ENCODE assay signal across 13 cellular contexts in genomic region chr6:36349240-36349639, GRCh38. TPM values are rescaled to one million over a fixed set of nuclear protein-coding genes. Genes with fewer than 3 reads are reported as not detected.
DNase-seq lines count a peak whose midpoint lies in the region; ATAC-seq and TF ChIP-seq lines count a peak whose summit lies in the region.
"Had no signal": no experiment of that assay in that cellular context is flagged by ENCODE, and none has a peak within 500 bp of the region (broad histone marks: within the 10 kb centered on the region; RNA-seq: fewer than 3 reads in every experiment).

No MANE protein-coding gene starts in this region.

- H3K9me3 Mint-ChIP-seq in endothelial cell (ENCODE audit: unreplicated experiment), result no peaks in the 10 kb centered on the region
- H3K9me3 Mint-ChIP-seq: activated naive CD8-positive, alpha-beta T cell treated with anti-CD3 and anti-CD28 coated beads for 36 hours; GM23338 had no signal

- in situ Hi-C loops in gastrocnemius medialis (cut with MboI; ENCODE audit: low sequenced_read_pairs in 4 of 4), result no loop called here

- no peak overlapping the region for H3K4me3 ChIP-seq in Jurkat, Clone E6-1 (ENCODE audit: low read length)
- H3K4me3 ChIP-seq in gastrocnemius medialis, result no peak overlapping the region
- no peak overlapping the region for H3K4me3 ChIP-seq in vagina
- H3K4me3 ChIP-seq: GM23338, sigmoid colon had no signal

- ATAC-seq in GM19351 (IDR thresholded peaks at IDR 0.05; ENCODE audit: unreplicated experiment), result no peak
- ATAC-seq in HG02970 (IDR thresholded peaks at IDR 0.05; ENCODE audit: low FRiP score, unreplicated experiment), result no peak
- ATAC-seq in gastrocnemius medialis, result no peak
- ATAC-seq: GM23338 had no signal

- H3K27ac ChIP-seq in C4-2B (peak overlapping the region; percentile 78), gastrocnemius medialis (no peak overlapping the region), vagina (no peak overlapping the region)
- H3K27ac ChIP-seq: sigmoid colon had no signal

- H3K36me3 ChIP-seq in gastrocnemius medialis, result no peaks in the 10 kb centered on the region
- H3K36me3 ChIP-seq in vagina, result no peaks in the 10 kb centered on the region
- H3K36me3 ChIP-seq: sigmoid colon had no signal

- H3K36me3 Mint-ChIP-seq in endothelial cell (ENCODE audit: low read depth, unreplicated experiment), result peaks cover 4% of the 10 kb centered on the region
- H3K36me3 Mint-ChIP-seq: activated naive CD8-positive, alpha-beta T cell treated with anti-CD3 and anti-CD28 coated beads for 36 hours had no signal

- intact Hi-C loops in gastrocnemius medialis (cut with DNase I; ENCODE audit: low total_unique reads), result no loop called here
- intact Hi-C loops in vagina (cut with DNase I), result loop anchor here (5.0 kb wide), 1 partner anchor 1137 kb away; the partner anchor contains the start of gene SCUBE3

- H3K27me3 ChIP-seq in gastrocnemius medialis, result peaks cover 0 to 3% (median 2%) of the 10 kb centered on the region in 3 donors
- H3K27me3 ChIP-seq in vagina, result no peaks in the 10 kb centered on the region
- H3K27me3 ChIP-seq: sigmoid colon had no signal

- H3K4me1 ChIP-seq in gastrocnemius medialis (no peaks in the 10 kb centered on the region), vagina (peaks cover 7% of the 10 kb centered on the region)

- no peak for TF ChIP-seq POLR2A in gastrocnemius medialis (IDR thresholded peaks at IDR 0.05)
- no peak for TF ChIP-seq POLR2A in vagina (IDR thresholded peaks at IDR 0.05)

- no peak overlapping the region for H3K4me3 Mint-ChIP-seq in endothelial cell (ENCODE audit: unreplicated experiment)
- H3K4me3 Mint-ChIP-seq: activated B cell treated with CpG ODN at 0.5 μM for 24 hours; activated naive CD8-positive, alpha-beta T cell treated with anti-CD3 and anti-CD28 coated beads for 36 hours; GM23338 had no signal

- H3K4me1 Mint-ChIP-seq in endothelial cell (ENCODE audit: unreplicated experiment), result peaks cover 27% of the 10 kb centered on the region
- H3K4me1 Mint-ChIP-seq: activated B cell treated with CpG ODN at 0.5 μM for 24 hours; activated naive CD8-positive, alpha-beta T cell treated with anti-CD3 and anti-CD28 coated beads for 36 hours had no signal

- H3K27me3 Mint-ChIP-seq in endothelial cell (ENCODE audit: unreplicated experiment), result peaks cover 4% of the 10 kb centered on the region
- H3K27me3 Mint-ChIP-seq: activated B cell treated with CpG ODN at 0.5 μM for 24 hours; activated naive CD8-positive, alpha-beta T cell treated with anti-CD3 and anti-CD28 coated beads for 36 hours had no signal

- no peak for TF ChIP-seq CTCF in C4-2B (conservative IDR thresholded peaks at IDR 0.05)
- TF ChIP-seq CTCF in endothelial cell (IDR thresholded peaks at IDR 0.05; ENCODE audit: unreplicated experiment), result no peak
- TF ChIP-seq CTCF in gastrocnemius medialis (IDR thresholded peaks at IDR 0.05 in 4 of 5, conservative IDR thresholded peaks at IDR 0.05 in 1 of 5), result no peak
- TF ChIP-seq CTCF in vagina (IDR thresholded peaks at IDR 0.05), result no peak

- no peaks in the 10 kb centered on the region for H3K9me3 ChIP-seq in gastrocnemius medialis
- H3K9me3 ChIP-seq in vagina, result no peaks in the 10 kb centered on the region
- H3K9me3 ChIP-seq: sigmoid colon had no signal

- H3K27ac Mint-ChIP-seq in endothelial cell (ENCODE audit: unreplicated experiment), result peak overlapping the region; percentile 26
- H3K27ac Mint-ChIP-seq: activated B cell treated with CpG ODN at 0.5 μM for 24 hours; activated naive CD8-positive, alpha-beta T cell treated with anti-CD3 and anti-CD28 coated beads for 36 hours; GM23338 had no signal

- peak; percentile 84 for DNase-seq in Jurkat, Clone E6-1 (ENCODE audit: low read depth, low spot score)
- DNase-seq in NCI-H345 treated with DMSO at 0.1 percent for 48 hours (lab: John Stamatoyannopoulos, UW; ENCODE audit: unreplicated experiment) (peak; percentile 89), endothelial cell (ENCODE audit: low spot score) (no peak), gastrocnemius medialis (no peak), vagina (ENCODE audit: extremely low spot score in 2 of 2) (no peak)
- DNase-seq: activated B cell treated with CpG ODN at 0.5 μM for 24 hours; activated naive CD8-positive, alpha-beta T cell treated with anti-CD3 and anti-CD28 coated beads for 36 hours; sigmoid colon had no signal

RNA-seq across cellular contexts. Expression of gene BNIP5, which starts 12.6 kb away (rescaled TPM):
- not detected for polyA plus RNA-seq in Jurkat, Clone E6-1 (2012; ENCODE audit: insufficient read depth, insufficient read length)
- total RNA-seq in endothelial cell (ENCODE audit: unreplicated experiment) (not detected), gastrocnemius medialis (not detected), vagina (not detected)
- total RNA-seq: activated naive CD8-positive, alpha-beta T cell treated with anti-CD3 and anti-CD28 coated beads for 36 hours; GM23338; mononuclear cell; sigmoid colon had no signal
- polyA plus RNA-seq: GM23338 had no signal

RNA-seq across cellular contexts. Expression of gene ETV7, which starts 38.2 kb away (rescaled TPM):
- polyA plus RNA-seq in Jurkat, Clone E6-1 (2012; ENCODE audit: insufficient read depth, insufficient read length), result not detected
- total RNA-seq in endothelial cell (ENCODE audit: unreplicated experiment), result not detected
- not detected for total RNA-seq in gastrocnemius medialis
- total RNA-seq in vagina, result 2.2 TPM

Comparison
In these comparisons a context has a peak if more than half of its experiments do, and no peak if none do; other contexts are left out.
1. DNase-seq: peak in Jurkat, Clone E6-1 (single experiment) and NCI-H345 treated with DMSO at 0.1 percent for 48 hours (single experiment); none in endothelial cell (single experiment), gastrocnemius medialis (0 of 2) and vagina (0 of 2).